17 cellular contexts compared by ENCODE assay signal in the genomic region with DNA sequence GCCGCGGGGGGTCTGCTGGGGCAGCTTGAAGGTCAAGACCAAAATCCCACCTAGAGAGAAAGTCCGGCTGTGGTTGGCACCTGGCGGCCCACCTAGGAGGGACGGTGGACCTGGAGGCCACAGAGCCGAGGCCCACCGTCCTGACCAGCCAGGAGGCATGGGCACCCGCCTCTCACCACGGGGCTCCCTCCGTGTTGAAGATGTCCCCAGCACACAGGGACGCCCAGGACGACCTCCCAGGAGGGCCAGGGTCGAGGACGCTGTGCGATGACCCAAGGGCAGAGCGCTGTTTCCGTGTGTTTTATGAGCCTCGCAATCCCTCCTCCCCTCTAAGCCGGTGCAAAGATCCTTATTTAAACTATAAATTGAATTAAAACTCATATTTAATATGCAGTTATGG.
DNase-seq lines count a peak whose midpoint lies in the region; ATAC-seq, FAIRE-seq and TF ChIP-seq lines count a peak whose summit lies in the region.
"Had no signal": no experiment of that assay in that cellular context is flagged by ENCODE, and none has a peak within 500 bp of the region (broad histone marks: within the 10 kb centered on the region; RNA-seq: fewer than 3 reads in every experiment).

No MANE protein-coding gene starts in this region.

- no peak overlapping the region for H3K27ac Mint-ChIP-seq in natural killer cell treated with Interleukin-12 subunit alpha and Interleukin-12 subunit beta and Interleukin-15 and Interleukin-18, amount 100 ng/mL, for 72 hours
- no peak overlapping the region for H3K27ac Mint-ChIP-seq in natural killer cell
- H3K27ac Mint-ChIP-seq in neural progenitor cell = no peak overlapping the region
- H3K27ac Mint-ChIP-seq: CD14-positive monocyte; CD4-positive, alpha-beta memory T cell had no signal

- CTCF ChIA-PET in endothelial cell of umbilical vein (lab: Charles Lee) = interaction anchor here (1.0 to 2.1 kb wide), 12 partner anchors 9 to 123 kb away, joined by 3 to 8 read pairs (median 4); no protein-coding TSS in a partner anchor

- no peak overlapping the region for H3K4ac ChIP-seq in trophoblast cell (ENCODE audit: low read depth, low read length)

- peaks cover 16% of the 10 kb centered on the region for H3K9me3 Mint-ChIP-seq in natural killer cell treated with Interleukin-12 subunit alpha and Interleukin-12 subunit beta and Interleukin-15 and Interleukin-18, amount 100 ng/mL, for 72 hours
- H3K9me3 Mint-ChIP-seq in natural killer cell (peaks cover 0 to 6% of the 10 kb centered on the region in 2 donors), neural progenitor cell (peaks cover 16% of the 10 kb centered on the region)

- TF ChIP-seq CTCF in natural killer cell (IDR thresholded peaks at IDR 0.05) = no peak
- no peak for TF ChIP-seq CTCF in endothelial cell of umbilical vein (IDR thresholded peaks at IDR 0.05; ENCODE audit: extremely low read depth in 1 of 2, insufficient read depth in 1 of 2, low read depth in 1 of 2, low read length in 2 of 2)
- no peak for TF ChIP-seq CTCF in neural progenitor cell (IDR thresholded peaks at IDR 0.05)

- no peaks in the 10 kb centered on the region for H3K79me1 ChIP-seq in trophoblast cell (ENCODE audit: low read length)

- no peak overlapping the region for H4K91ac ChIP-seq in trophoblast cell (ENCODE audit: low read depth, low read length)

- peak overlapping the region; percentile 65 for H2AFZ ChIP-seq in endothelial cell of umbilical vein (ENCODE audit: low read depth, low read length)
- H2AFZ ChIP-seq in neural progenitor cell (replicated peaks) = no peak overlapping the region
- H2AFZ ChIP-seq in trophoblast cell (ENCODE audit: insufficient read depth, low read length, poor library complexity) = no peak overlapping the region

- peaks cover 9% of the 10 kb centered on the region for H3K4me1 ChIP-seq in endothelial cell of umbilical vein (ENCODE audit: control insufficient read depth, extremely low read depth, insufficient read depth, low read length)
- H3K4me1 ChIP-seq in neural progenitor cell = peaks cover 16% of the 10 kb centered on the region
- H3K4me1 ChIP-seq in trophoblast cell (ENCODE audit: control insufficient read depth in 1 of 2, insufficient read depth in 2 of 2, low read length in 2 of 2) = no peaks in the 10 kb centered on the region
- H3K4me1 ChIP-seq: BLaER1, HAP-1 had no signal

- intact Hi-C loops in natural killer cell (cut with micrococcal nuclease) = no loop called here
- intact Hi-C loops in endothelial cell of umbilical vein (cut with micrococcal nuclease) = loop anchor here (5.0 kb wide), 1 partner anchor 91 kb away; no protein-coding TSS in a partner anchor

- no peak overlapping the region for H2BK5ac ChIP-seq in trophoblast cell (ENCODE audit: low read depth, low read length, poor library complexity)

- H3K4me3 ChIP-seq in endothelial cell of umbilical vein (replicated peaks in 1 of 3; ENCODE audit: insufficient read depth in 1 of 3, low read depth in 1 of 3, low read length in 3 of 3) (no peak overlapping the region), neural progenitor cell (no peak overlapping the region), trophoblast cell (ENCODE audit: low read depth, low read length) (no peak overlapping the region)
- H3K4me3 ChIP-seq: BLaER1, HAP-1 had no signal

- no peaks in the 10 kb centered on the region for H3K9me1 ChIP-seq in endothelial cell of umbilical vein (replicated peaks; ENCODE audit: control insufficient read depth, extremely low read depth, insufficient read depth, low read length)

- no peak overlapping the region for H3K18ac ChIP-seq in trophoblast cell (ENCODE audit: low read length)

- H3K36me3 ChIP-seq in endothelial cell of umbilical vein (ENCODE audit: control insufficient read depth in 2 of 2, extremely low read depth in 1 of 2, insufficient read depth in 2 of 2, low read length in 2 of 2) (no peaks in the 10 kb centered on the region), neural progenitor cell (no peaks in the 10 kb centered on the region), trophoblast cell (ENCODE audit: control insufficient read depth in 1 of 2, insufficient read depth in 2 of 2, low read length in 2 of 2) (no peaks in the 10 kb centered on the region)
- H3K36me3 ChIP-seq: BLaER1, HAP-1 had no signal

- H3K23ac ChIP-seq in trophoblast cell (ENCODE audit: low read length) = no peak overlapping the region

- H3K9me3 ChIP-seq in endothelial cell of umbilical vein (replicated peaks; ENCODE audit: control insufficient read depth, insufficient read depth, low read length) (no peaks in the 10 kb centered on the region), neural progenitor cell (ENCODE audit: low read depth) (no peaks in the 10 kb centered on the region), trophoblast cell (ENCODE audit: insufficient read depth, low read depth, low read length) (peaks cover 19% of the 10 kb centered on the region)
- H3K9me3 ChIP-seq: HAP-1 had no signal

- BruUV-seq in endothelial cell of umbilical vein (replicated peaks; lab: Mats Ljungman, UMichigan) = no TSS peak

- H3K4me2 ChIP-seq in endothelial cell of umbilical vein (ENCODE audit: insufficient read depth, low read length) (peak overlapping the region; percentile 52), neural progenitor cell (peak overlapping the region; percentile 43), trophoblast cell (ENCODE audit: low read length) (no peak overlapping the region)
- H3K4me2 ChIP-seq: BLaER1 had no signal

- POLR2A ChIA-PET in endothelial cell of umbilical vein (lab: Charles Lee) = no interaction called here

- H3K14ac ChIP-seq in trophoblast cell (ENCODE audit: low read length) = no peak overlapping the region

- no peak for FAIRE-seq in endothelial cell of umbilical vein (lab: Jason Lieb, UNC)
- FAIRE-seq: GM12892, GM18507 had no signal

- H3K9ac ChIP-seq in endothelial cell of umbilical vein (replicated peaks; ENCODE audit: extremely low read depth, insufficient read depth, low read length) (no peak overlapping the region), neural progenitor cell (no peak overlapping the region), trophoblast cell (ENCODE audit: low read length) (no peak overlapping the region)
- H3K9ac ChIP-seq: BLaER1 had no signal

- H3F3A ChIP-seq in neural progenitor cell (ENCODE audit: low read depth) = peaks cover 24% of the 10 kb centered on the region

- H3K27me3 ChIP-seq in endothelial cell of umbilical vein (ENCODE audit: control insufficient read depth in 2 of 2, insufficient read depth in 2 of 2, low read length in 2 of 2) (no peaks in the 10 kb centered on the region), neural progenitor cell (no peaks in the 10 kb centered on the region), trophoblast cell (ENCODE audit: insufficient read depth, low read length) (no peaks in the 10 kb centered on the region)
- H3K27me3 ChIP-seq: BLaER1 had no signal

- H3K4me1 Mint-ChIP-seq in natural killer cell treated with Interleukin-12 subunit alpha and Interleukin-12 subunit beta and Interleukin-15 and Interleukin-18, amount 100 ng/mL, for 72 hours (ENCODE audit: low read depth in 2 of 2) = peaks cover 7 to 12% of the 10 kb centered on the region in 2 donors
- H3K4me1 Mint-ChIP-seq in natural killer cell = peaks cover 0 to 4% of the 10 kb centered on the region in 2 donors
- peaks cover 37% of the 10 kb centered on the region for H3K4me1 Mint-ChIP-seq in neural progenitor cell
- H3K4me1 Mint-ChIP-seq: CD14-positive monocyte had no signal

- H4K20me1 ChIP-seq in endothelial cell of umbilical vein (replicated peaks; ENCODE audit: control insufficient read depth, extremely low read depth, insufficient read depth, low read length) (no peaks in the 10 kb centered on the region), neural progenitor cell (ENCODE audit: low read depth) (no peaks in the 10 kb centered on the region)
- H4K20me1 ChIP-seq: BLaER1 had no signal

- H3K27ac ChIP-seq in endothelial cell of umbilical vein (ENCODE audit: insufficient read depth, low read depth, low read length) (peak overlapping the region; percentile 10), neural progenitor cell (no peak overlapping the region), trophoblast cell (ENCODE audit: low read depth, low read length) (no peak overlapping the region)
- H3K27ac ChIP-seq: BLaER1 had no signal

- H2AK5ac ChIP-seq in trophoblast cell (ENCODE audit: low read length) = peak overlapping the region; percentile 85

- no peak overlapping the region for H3K4me3 Mint-ChIP-seq in natural killer cell treated with Interleukin-12 subunit alpha and Interleukin-12 subunit beta and Interleukin-15 and Interleukin-18, amount 100 ng/mL, for 72 hours
- H3K4me3 Mint-ChIP-seq in natural killer cell = no peak overlapping the region
- no peak overlapping the region for H3K4me3 Mint-ChIP-seq in neural progenitor cell
- H3K4me3 Mint-ChIP-seq: CD14-positive monocyte; CD4-positive, alpha-beta memory T cell had no signal

- no CpG with 5 or more reads among the region's 19 CpGs for WGBS in trophoblast cell (ENCODE audit: extremely low coverage, insufficient coverage, insufficient read length)

- peak overlapping the region; percentile 18 for H2BK12ac ChIP-seq in trophoblast cell (ENCODE audit: low read length)

- no peak overlapping the region for H4K8ac ChIP-seq in trophoblast cell (ENCODE audit: low read depth, low read length)

- peaks cover 0 to 5% of the 10 kb centered on the region in 2 donors for H3K27me3 Mint-ChIP-seq in natural killer cell treated with Interleukin-12 subunit alpha and Interleukin-12 subunit beta and Interleukin-15 and Interleukin-18, amount 100 ng/mL, for 72 hours
- H3K27me3 Mint-ChIP-seq in natural killer cell (ENCODE audit: low read depth in 2 of 2) (peaks cover 0 to 3% of the 10 kb centered on the region in 2 donors), neural progenitor cell (ENCODE audit: insufficient read depth, low read depth) (peaks cover 21% of the 10 kb centered on the region)

- peaks cover 5% of the 10 kb centered on the region for H3K36me3 Mint-ChIP-seq in natural killer cell treated with Interleukin-12 subunit alpha and Interleukin-12 subunit beta and Interleukin-15 and Interleukin-18, amount 100 ng/mL, for 72 hours
- H3K36me3 Mint-ChIP-seq in natural killer cell (no peaks in the 10 kb centered on the region), neural progenitor cell (no peaks in the 10 kb centered on the region)
- H3K36me3 Mint-ChIP-seq: CD14-positive monocyte; CD4-positive, alpha-beta memory T cell had no signal

- H2BK120ac ChIP-seq in trophoblast cell (ENCODE audit: insufficient read depth, low read length, poor library complexity) = no peak overlapping the region

- TF ChIP-seq POLR2A in endothelial cell of umbilical vein (IDR thresholded peaks at IDR 0.05; ENCODE audit: low read depth, low read length) = no peak

- peak; percentile 39 for DNase-seq in natural killer cell treated with Interleukin-12 subunit alpha and Interleukin-12 subunit beta and Interleukin-15 and Interleukin-18, amount 100 ng/mL, for 72 hours (ENCODE audit: low spot score)
- DNase-seq in natural killer cell = no peak
- DNase-seq in endothelial cell of umbilical vein (ENCODE audit: low read depth, low spot score) = no peak
- no peak for DNase-seq in neural progenitor cell (ENCODE audit: low spot score)
- no peak for DNase-seq in trophoblast cell
- no peak for DNase-seq in stimulated activated naive CD4-positive, alpha-beta T cell (lab: John Stamatoyannopoulos, UW)
- no peak for DNase-seq in T-helper 2 cell
- DNase-seq: CD4-positive, alpha-beta memory T cell; DMS153; DMS79; GDM1 had no signal

- dilution Hi-C loops in endothelial cell of umbilical vein (cut with MboI; ENCODE audit: extremely low pct_ligation_motif_present, low sequenced_read_pairs) = no loop called here

- no peak overlapping the region for H4K12ac ChIP-seq in trophoblast cell (ENCODE audit: low read depth, low read length)

- ATAC-seq in natural killer cell treated with Interleukin-12 subunit alpha and Interleukin-12 subunit beta and Interleukin-15 and Interleukin-18, amount 100 ng/mL, for 72 hours = no peak
- ATAC-seq in natural killer cell (no peak), GM21723 (IDR thresholded peaks at IDR 0.05; ENCODE audit: unreplicated experiment) (no peak)

- H3K79me2 ChIP-seq in endothelial cell of umbilical vein (ENCODE audit: control insufficient read depth, insufficient read depth, low read length) = no peaks in the 10 kb centered on the region
- H3K79me2 ChIP-seq in neural progenitor cell (ENCODE audit: low read depth) = no peaks in the 10 kb centered on the region
- H3K79me2 ChIP-seq in trophoblast cell (ENCODE audit: control insufficient read depth, insufficient read depth, low read length, poor library complexity) = no peaks in the 10 kb centered on the region
